ENCODE assay signal across 1 cellular context in the genomic region with DNA sequence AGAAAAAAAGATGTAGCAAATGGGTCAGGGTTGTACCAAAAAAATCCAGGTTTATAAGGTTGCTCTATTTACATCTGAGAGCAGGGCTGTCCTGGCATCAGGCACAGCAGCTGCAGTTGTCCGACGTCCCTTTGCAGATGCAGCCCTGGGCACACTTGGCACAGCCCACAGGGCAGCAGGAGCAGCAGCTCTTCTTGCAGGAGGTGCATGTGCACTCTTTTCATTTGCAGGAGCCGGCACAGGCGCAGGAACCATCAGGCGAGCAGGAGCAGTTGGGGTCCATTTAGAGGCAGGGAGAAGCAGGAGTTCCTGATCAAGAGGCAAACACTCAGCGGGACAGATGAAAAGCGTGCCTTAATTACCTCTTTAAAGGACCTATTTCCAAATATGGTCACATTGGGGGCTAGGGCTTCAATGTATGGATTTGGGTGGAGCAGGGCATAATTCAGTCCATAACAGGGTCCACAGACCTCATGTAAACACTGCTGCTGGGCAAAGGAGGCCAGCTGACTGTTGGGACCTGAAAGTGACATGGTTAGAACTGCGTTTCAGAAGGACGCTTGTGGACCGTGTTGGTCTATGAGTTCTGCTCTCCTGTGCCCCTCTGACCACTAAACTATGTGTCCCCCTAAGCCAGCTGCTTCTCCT.
A peak's percentile ranks its signal among the peaks of the same experiment; 100 is the strongest.
TF ChIP-seq lines count a peak whose summit lies in the region.

No MANE protein-coding gene starts in this region.

TF ChIP-seq in K562, 482 proteins besides CTCF, POLR2A, EP300 and RAD21 (continued from another document):
- TF ChIP-seq, protein P1, sequence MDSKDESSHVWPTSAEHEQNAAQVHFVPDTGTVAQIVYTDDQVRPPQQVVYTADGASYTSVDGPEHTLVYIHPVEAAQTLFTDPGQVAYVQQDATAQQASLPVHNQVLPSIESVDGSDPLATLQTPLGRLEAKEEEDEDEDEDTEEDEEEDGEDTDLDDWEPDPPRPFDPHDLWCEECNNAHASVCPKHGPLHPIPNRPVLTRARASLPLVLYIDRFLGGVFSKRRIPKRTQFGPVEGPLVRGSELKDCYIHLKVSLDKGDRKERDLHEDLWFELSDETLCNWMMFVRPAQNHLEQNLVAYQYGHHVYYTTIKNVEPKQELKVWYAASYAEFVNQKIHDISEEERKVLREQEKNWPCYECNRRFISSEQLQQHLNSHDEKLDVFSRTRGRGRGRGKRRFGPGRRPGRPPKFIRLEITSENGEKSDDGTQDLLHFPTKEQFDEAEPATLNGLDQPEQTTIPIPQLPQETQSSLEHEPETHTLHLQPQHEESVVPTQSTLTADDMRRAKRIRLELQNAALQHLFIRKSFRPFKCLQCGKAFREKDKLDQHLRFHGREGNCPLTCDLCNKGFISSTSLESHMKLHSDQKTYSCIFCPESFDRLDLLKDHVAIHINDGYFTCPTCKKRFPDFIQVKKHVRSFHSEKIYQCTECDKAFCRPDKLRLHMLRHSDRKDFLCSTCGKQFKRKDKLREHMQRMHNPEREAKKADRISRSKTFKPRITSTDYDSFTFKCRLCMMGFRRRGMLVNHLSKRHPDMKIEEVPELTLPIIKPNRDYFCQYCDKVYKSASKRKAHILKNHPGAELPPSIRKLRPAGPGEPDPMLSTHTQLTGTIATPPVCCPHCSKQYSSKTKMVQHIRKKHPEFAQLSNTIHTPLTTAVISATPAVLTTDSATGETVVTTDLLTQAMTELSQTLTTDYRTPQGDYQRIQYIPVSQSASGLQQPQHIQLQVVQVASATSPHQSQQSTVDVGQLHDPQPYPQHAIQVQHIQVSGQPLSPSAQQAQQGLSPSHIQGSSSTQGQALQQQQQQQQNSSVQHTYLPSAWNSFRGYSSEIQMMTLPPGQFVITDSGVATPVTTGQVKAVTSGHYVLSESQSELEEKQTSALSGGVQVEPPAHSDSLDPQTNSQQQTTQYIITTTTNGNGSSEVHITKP (IDR thresholded peaks at IDR 0.05; ENCODE audit: partially characterized antibody): peak; percentile 23
